Comparison of ENCODE assay signal across 30 cellular contexts in genomic region chr7:45236666-45237065, GRCh38.
DNase-seq lines count a peak whose midpoint lies in the region; ATAC-seq and TF ChIP-seq lines count a peak whose summit lies in the region.
"Had no signal": no experiment of that assay in that cellular context is flagged by ENCODE, and none has a peak within 500 bp of the region (broad histone marks: within the 10 kb centered on the region; RNA-seq: fewer than 3 reads in every experiment).

No MANE protein-coding gene starts in this region.

- H3K36me3 ChIP-seq in right atrium auricular region = no peaks in the 10 kb centered on the region
- no peaks in the 10 kb centered on the region for H3K36me3 ChIP-seq in breast epithelium
- H3K36me3 ChIP-seq: MG63, neural progenitor cell had no signal

- H3K27ac ChIP-seq in right atrium auricular region = no peak overlapping the region
- H3K27ac ChIP-seq in breast epithelium = no peak overlapping the region
- no peak overlapping the region for H3K27ac ChIP-seq in caudate nucleus (ENCODE audit: low read depth, low read length)
- H3K27ac ChIP-seq: body of pancreas, dorsolateral prefrontal cortex, neural progenitor cell had no signal

- H3K9me3 ChIP-seq in right atrium auricular region = no peaks in the 10 kb centered on the region
- H3K9me3 ChIP-seq in breast epithelium = no peaks in the 10 kb centered on the region
- H3K9me3 ChIP-seq: body of pancreas, MG63 had no signal

- DNase-seq in right atrium auricular region (ENCODE audit: low spot score) = peak; percentile 7
- no peak for DNase-seq in Right ventricle myocardium superior
- peak; percentile 29 for DNase-seq in RPMI7951 (ENCODE audit: low read depth)
- peak; percentile 22 for DNase-seq in fibroblast of the aortic adventitia (ENCODE audit: low read depth)
- no peak for DNase-seq in breast epithelium (ENCODE audit: low spot score in 2 of 2)
- DNase-seq in foreskin melanocyte = no peak
- no peak for DNase-seq in caudate nucleus (lab: John Stamatoyannopoulos, UW)
- DNase-seq in AML-193 (lab: John Stamatoyannopoulos, UW) = no peak
- DNase-seq: 8988T; activated CD4-positive, alpha-beta T cell treated with anti-CD3 and anti-CD28 coated beads, Interleukin-2, amount 50 U/mL, for 48 hours; activated naive CD4-positive, alpha-beta T cell treated with Interleukin-2 at 50 U/mL for 16 hours; body of pancreas; CD8-positive, alpha-beta memory T cell; DMS 273 treated with DMSO at 0.1 percent for 48 hours; dorsolateral prefrontal cortex; GOT3; KBM-7; MG63; NCI-H1105; NCI-H187; NCI-H2171 treated with DMSO at 0.1 percent for 48 hours; NCI-H510A treated with DMSO at 0.1 percent for 48 hours; PC-3; stimulated activated CD4-positive, alpha-beta T cell treated with anti-CD3 and anti-CD28 coated beads, Interleukin-1b, Interleukin-23, amount 100 ng/mL, for 48 hours; stimulated activated naive CD8-positive, alpha-beta T cell treated with anti-CD3 and anti-CD28 coated beads, Interleukin-15, Interleukin-2, amounts not matched to agents 100 U/mL and 50 U/mL, for 24 hours; T-helper 2 cell had no signal

- TF ChIP-seq POLR2A in breast epithelium (IDR thresholded peaks at IDR 0.05) = no peak

- H3K4me3 ChIP-seq in right atrium auricular region (no peak overlapping the region), fibroblast of the aortic adventitia (ENCODE audit: low read depth, low read length) (no peak overlapping the region), breast epithelium (no peak overlapping the region)
- H3K4me3 ChIP-seq: body of pancreas, dorsolateral prefrontal cortex, MG63, neural progenitor cell had no signal

- ATAC-seq in Right ventricle myocardium superior (ENCODE audit: poor library complexity) = no peak
- ATAC-seq: activated CD4-positive, CD25-positive, alpha-beta regulatory T cell treated with anti-CD3 and anti-CD28 coated beads, Interleukin-2, amount 50 U/mL, for 24 hours; body of pancreas; left lobe of liver; PC-3; Right ventricle myocardium inferior; stimulated activated naive CD8-positive, alpha-beta T cell treated with anti-CD3 and anti-CD28 coated beads, Interleukin-15, Interleukin-2, amounts not matched to agents 100 U/mL and 50 U/mL, for 24 hours had no signal

- H3K4me1 ChIP-seq in right atrium auricular region = peaks cover 0 to 5% of the 10 kb centered on the region in 2 donors
- no peaks in the 10 kb centered on the region for H3K4me1 ChIP-seq in breast epithelium
- H3K4me1 ChIP-seq: body of pancreas, neural progenitor cell had no signal

- intact Hi-C loops in Right ventricle myocardium superior (cut with DNase I) (no loop called here), breast epithelium (cut with DNase I; ENCODE audit: low total_unique reads) (no loop called here)

- TF ChIP-seq CTCF in right atrium auricular region (IDR thresholded peaks at IDR 0.05) = no peak
- TF ChIP-seq CTCF in fibroblast of the aortic adventitia (IDR thresholded peaks at IDR 0.05; ENCODE audit: insufficient read depth, low read length) = no peak
- no peak for TF ChIP-seq CTCF in breast epithelium (IDR thresholded peaks at IDR 0.05)

- H3K27me3 ChIP-seq in right atrium auricular region (no peaks in the 10 kb centered on the region), breast epithelium (no peaks in the 10 kb centered on the region)
- H3K27me3 ChIP-seq: body of pancreas, dorsolateral prefrontal cortex, MG63 had no signal

Comparison
In these comparisons a context has a peak if more than half of its experiments do, and no peak if none do; other contexts are left out.
1. DNase-seq: peak in right atrium auricular region (single experiment), RPMI7951 (single experiment) and fibroblast of the aortic adventitia (single experiment); none in Right ventricle myocardium superior (single experiment), breast epithelium (0 of 2), foreskin melanocyte (single experiment), caudate nucleus (0 of 61) and AML-193 (0 of 2).